ENCODE assay signal across 15 cellular contexts in the genomic region with DNA sequence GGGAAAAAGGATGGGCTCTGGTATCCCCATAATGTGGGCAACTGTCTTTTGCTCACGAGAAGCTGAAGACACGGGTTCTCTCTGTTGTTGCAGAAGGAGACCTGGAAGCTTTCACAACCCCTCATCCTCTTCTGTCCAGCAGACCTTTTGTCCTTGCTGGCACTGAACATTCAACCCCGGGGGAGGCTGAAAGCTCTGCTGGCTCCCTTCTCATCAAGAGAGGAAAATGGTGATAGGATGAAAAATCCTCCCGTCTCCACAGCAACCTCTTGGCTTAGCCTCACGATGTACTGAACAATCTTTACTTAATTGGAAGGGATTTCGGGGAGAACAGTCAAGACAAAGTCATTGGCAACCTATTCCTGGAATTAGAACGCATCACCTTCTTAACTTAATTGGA. TPM values are rescaled to one million over a fixed set of nuclear protein-coding genes. Genes with fewer than 3 reads are reported as not detected.
DNase-seq lines count a peak whose midpoint lies in the region; ATAC-seq, FAIRE-seq and TF ChIP-seq lines count a peak whose summit lies in the region.
"Had no signal": no experiment of that assay in that cellular context is flagged by ENCODE, and none has a peak within 500 bp of the region (broad histone marks: within the 10 kb centered on the region; RNA-seq: fewer than 3 reads in every experiment).

No MANE protein-coding gene starts in this region.

- no peak for DNase-seq in CD4-positive, alpha-beta T cell
- DNase-seq in breast epithelium (ENCODE audit: low spot score in 2 of 2) (no peak), left ventricle myocardium inferior (no peak), gastrocnemius medialis (peak in 1 of 2 donors; percentile 61), iPS-NIHi11 (ENCODE audit: low spot score) (no peak), Caco-2 (no peak), neural progenitor cell (ENCODE audit: low spot score) (no peak), small intestine (no peak)
- DNase-seq: activated naive CD4-positive, alpha-beta T cell treated with anti-CD3 and anti-CD28 coated beads for 36 hours; foreskin keratinocyte; islet precursor cell; naive thymus-derived CD8-positive, alpha-beta T cell had no signal

- H3K4me2 ChIP-seq in neural progenitor cell, result no peak overlapping the region

- no peak for FAIRE-seq in small intestine (lab: Jason Lieb, UNC)
- FAIRE-seq: colon, K562, urothelium cell line had no signal

- H3K27ac ChIP-seq in CD4-positive, alpha-beta T cell (ENCODE audit: low read depth, low read length), result no peak overlapping the region
- H3K27ac ChIP-seq in breast epithelium (peak overlapping the region; percentile 92 to 95), left ventricle myocardium inferior (replicated peaks) (peak overlapping the region; percentile 86), gastrocnemius medialis (peak overlapping the region in 3 of 4 donors; percentile 63 to 69 (median 69)), neural progenitor cell (no peak overlapping the region), small intestine (ENCODE audit: low read depth in 1 of 2, low read length in 1 of 2) (peak overlapping the region in 1 of 2 donors; percentile 35)
- H3K27ac ChIP-seq: foreskin keratinocyte had no signal

- H3K27me3 ChIP-seq in CD4-positive, alpha-beta T cell (ENCODE audit: control insufficient read depth, insufficient read depth, low read length), result no peaks in the 10 kb centered on the region
- H3K27me3 ChIP-seq in breast epithelium (no peaks in the 10 kb centered on the region), left ventricle myocardium inferior (ENCODE audit: low read depth) (no peaks in the 10 kb centered on the region), gastrocnemius medialis (peaks cover 0 to 8% (median 5%) of the 10 kb centered on the region in 3 donors), Caco-2 (replicated peaks; ENCODE audit: control insufficient read depth, insufficient read depth, low read length) (no peaks in the 10 kb centered on the region), neural progenitor cell (no peaks in the 10 kb centered on the region), small intestine (ENCODE audit: control insufficient read depth in 2 of 2, insufficient read depth in 2 of 2, low read length in 2 of 2) (no peaks in the 10 kb centered on the region)
- H3K27me3 ChIP-seq: foreskin keratinocyte had no signal

- POLR2A ChIA-PET in CD4-positive, alpha-beta T cell (lab: Charles Lee), result no interaction called here
- POLR2A ChIA-PET in Caco-2 (lab: Charles Lee), result no interaction called here

- H3K36me3 ChIP-seq in breast epithelium (no peaks in the 10 kb centered on the region), left ventricle myocardium inferior (peaks cover 6% of the 10 kb centered on the region), gastrocnemius medialis (no peaks in the 10 kb centered on the region), Caco-2 (ENCODE audit: control insufficient read depth, insufficient read depth, low read length) (no peaks in the 10 kb centered on the region), neural progenitor cell (no peaks in the 10 kb centered on the region), small intestine (ENCODE audit: control insufficient read depth in 2 of 2, insufficient read depth in 2 of 2, low read length in 2 of 2) (no peaks in the 10 kb centered on the region)

- no peak overlapping the region for H3K4me3 Mint-ChIP-seq in CD4-positive, alpha-beta T cell
- H3K4me3 Mint-ChIP-seq in Caco-2 (ENCODE audit: unreplicated experiment) (no peak overlapping the region), neural progenitor cell (no peak overlapping the region)
- H3K4me3 Mint-ChIP-seq: activated naive CD4-positive, alpha-beta T cell treated with anti-CD3 and anti-CD28 coated beads for 36 hours; naive thymus-derived CD8-positive, alpha-beta T cell had no signal

- peaks cover 43% of the 10 kb centered on the region for H3K4me1 Mint-ChIP-seq in CD4-positive, alpha-beta T cell (ENCODE audit: low read depth)
- H3K4me1 Mint-ChIP-seq in Caco-2 (ENCODE audit: low read depth, unreplicated experiment) (no peaks in the 10 kb centered on the region), neural progenitor cell (peaks cover 23% of the 10 kb centered on the region)

- CTCF ChIA-PET in CD4-positive, alpha-beta T cell (lab: Charles Lee), result no interaction called here
- CTCF ChIA-PET in Caco-2 (lab: Charles Lee), result no interaction called here

- H3K27ac Mint-ChIP-seq in CD4-positive, alpha-beta T cell, result peak overlapping the region; percentile 14
- no peak overlapping the region for H3K27ac Mint-ChIP-seq in Caco-2 (ENCODE audit: unreplicated experiment)
- H3K27ac Mint-ChIP-seq in neural progenitor cell, result no peak overlapping the region
- H3K27ac Mint-ChIP-seq: activated naive CD4-positive, alpha-beta T cell treated with anti-CD3 and anti-CD28 coated beads for 36 hours had no signal

- no peak overlapping the region for H2AFZ ChIP-seq in neural progenitor cell (replicated peaks)

- no peaks in the 10 kb centered on the region for H3K9me3 Mint-ChIP-seq in CD4-positive, alpha-beta T cell
- H3K9me3 Mint-ChIP-seq in Caco-2 (ENCODE audit: unreplicated experiment) (no peaks in the 10 kb centered on the region), neural progenitor cell (no peaks in the 10 kb centered on the region)
- H3K9me3 Mint-ChIP-seq: activated naive CD4-positive, alpha-beta T cell treated with anti-CD3 and anti-CD28 coated beads for 36 hours; naive thymus-derived CD8-positive, alpha-beta T cell had no signal

- no peak overlapping the region for H3K9ac ChIP-seq in neural progenitor cell

- H3K4me3 ChIP-seq in breast epithelium (no peak overlapping the region), left ventricle myocardium inferior (no peak overlapping the region), gastrocnemius medialis (no peak overlapping the region), Caco-2 (ENCODE audit: low read depth, low read length) (no peak overlapping the region), neural progenitor cell (no peak overlapping the region), small intestine (ENCODE audit: low read depth in 1 of 2, low read length in 2 of 2) (no peak overlapping the region)
- H3K4me3 ChIP-seq: K562 had no signal

- 74 to 95% (median 91%) methylated on average over 7 of the region's 7 CpGs for WGBS in small intestine, 3 donors

- H3K27me3 Mint-ChIP-seq in CD4-positive, alpha-beta T cell, result no peaks in the 10 kb centered on the region
- H3K27me3 Mint-ChIP-seq in Caco-2 (ENCODE audit: insufficient read depth, unreplicated experiment) (peaks cover 5% of the 10 kb centered on the region), neural progenitor cell (ENCODE audit: insufficient read depth, low read depth) (peaks cover 8% of the 10 kb centered on the region)
- H3K27me3 Mint-ChIP-seq: naive thymus-derived CD8-positive, alpha-beta T cell had no signal

- peaks cover 44% of the 10 kb centered on the region for H3K36me3 Mint-ChIP-seq in CD4-positive, alpha-beta T cell (ENCODE audit: low read depth)
- H3K36me3 Mint-ChIP-seq in Caco-2 (ENCODE audit: insufficient read depth, unreplicated experiment), result no peaks in the 10 kb centered on the region
- H3K36me3 Mint-ChIP-seq in neural progenitor cell, result peaks cover 7% of the 10 kb centered on the region

- peaks cover 24 to 27% of the 10 kb centered on the region in 2 donors for H3K4me1 ChIP-seq in breast epithelium
- H3K4me1 ChIP-seq in left ventricle myocardium inferior, result peaks cover 75% of the 10 kb centered on the region
- peaks cover 37 to 42% of the 10 kb centered on the region in 2 donors for H3K4me1 ChIP-seq in gastrocnemius medialis
- H3K4me1 ChIP-seq in Caco-2, result no peaks in the 10 kb centered on the region
- no peaks in the 10 kb centered on the region for H3K4me1 ChIP-seq in neural progenitor cell
- peaks cover 0 to 16% of the 10 kb centered on the region in 2 donors for H3K4me1 ChIP-seq in small intestine (ENCODE audit: control insufficient read depth in 2 of 2, insufficient read depth in 1 of 2, low read depth in 1 of 2, low read length in 1 of 2)

- in situ Hi-C loops in gastrocnemius medialis (cut with MboI; ENCODE audit: low sequenced_read_pairs in 4 of 4), result no loop called here

- intact Hi-C loops in CD4-positive, alpha-beta T cell (cut with DNase I, micrococcal nuclease), result no loop called here
- intact Hi-C loops in breast epithelium (cut with DNase I; ENCODE audit: low total_unique reads), result no loop called here
- intact Hi-C loops in left ventricle myocardium inferior (cut with micrococcal nuclease), result no loop called here
- intact Hi-C loops in gastrocnemius medialis (cut with DNase I; ENCODE audit: low total_unique reads), result loop anchor here (5.0 to 10.0 kb wide), 2 partner anchors 164 to 378 kb away; partner anchors contain the start of gene SNRPF
- intact Hi-C loops in Caco-2 (cut with micrococcal nuclease; ENCODE audit: unreplicated experiment), result no loop called here

- no peak for TF ChIP-seq POLR2A in breast epithelium (IDR thresholded peaks at IDR 0.05)
- TF ChIP-seq POLR2A in gastrocnemius medialis (IDR thresholded peaks at IDR 0.05), result no peak

- BruUV-seq in Caco-2 (replicated peaks; lab: Mats Ljungman, UMichigan), result no TSS peak

- TF ChIP-seq CTCF in CD4-positive, alpha-beta T cell (IDR thresholded peaks at IDR 0.05), result no peak
- TF ChIP-seq CTCF in breast epithelium (IDR thresholded peaks at IDR 0.05) (no peak), left ventricle myocardium inferior (IDR thresholded peaks at IDR 0.05; ENCODE audit: borderline replicate concordance) (no peak), gastrocnemius medialis (IDR thresholded peaks at IDR 0.05 in 4 of 5, conservative IDR thresholded peaks at IDR 0.05 in 1 of 5) (no peak), Caco-2 (IDR thresholded peaks at IDR 0.05; ENCODE audit: insufficient read depth in 1 of 2, low read depth in 1 of 2, low read length in 1 of 2, severe bottlenecking in 1 of 2, unreplicated experiment in 1 of 2) (no peak), neural progenitor cell (IDR thresholded peaks at IDR 0.05) (no peak)

- no peaks in the 10 kb centered on the region for H3K79me2 ChIP-seq in neural progenitor cell (ENCODE audit: low read depth)

- H3K9me3 ChIP-seq in CD4-positive, alpha-beta T cell (ENCODE audit: control insufficient read depth, low read length), result no peaks in the 10 kb centered on the region
- H3K9me3 ChIP-seq in breast epithelium (no peaks in the 10 kb centered on the region), left ventricle myocardium inferior (replicated peaks) (no peaks in the 10 kb centered on the region), gastrocnemius medialis (no peaks in the 10 kb centered on the region), Caco-2 (no peaks in the 10 kb centered on the region), neural progenitor cell (ENCODE audit: low read depth) (no peaks in the 10 kb centered on the region), small intestine (ENCODE audit: control insufficient read depth, low read depth) (no peaks in the 10 kb centered on the region)

- H4K20me1 ChIP-seq in neural progenitor cell (ENCODE audit: low read depth), result no peaks in the 10 kb centered on the region

- no peaks in the 10 kb centered on the region for H3F3A ChIP-seq in neural progenitor cell (ENCODE audit: low read depth)

- ATAC-seq in CD4-positive, alpha-beta T cell (ENCODE audit: poor library complexity), result no peak
- no peak for ATAC-seq in gastrocnemius medialis
- ATAC-seq: K562; naive thymus-derived CD8-positive, alpha-beta T cell had no signal

RNA-seq across cellular contexts. Expression of gene ELK3, which starts 39.0 kb away (rescaled TPM):
- total RNA-seq in CD4-positive, alpha-beta T cell, result 10 to 100 TPM; 26.8 to 31.5 TPM
- total RNA-seq in breast epithelium (10 to 100 TPM; 13.9 to 28.5 (median 16.5) TPM), left ventricle myocardium inferior (17.1 TPM), gastrocnemius medialis (1 to 10 TPM; 3.7 to 6.6 (median 4.9) TPM), Caco-2 (2022) (0.45 and 0.77 TPM in 2 replicates), neural progenitor cell (ENCODE audit: low replicate concordance) (4.8 and 5.0 TPM in 2 replicates)
- polyA plus RNA-seq in small intestine, result 10 to 100 TPM in 1 of 3 donors, 1 to 10 TPM in 1, under 1 TPM in 1; 0.67 to 15.9 (median 6.2) TPM

Comparison
In these comparisons a context has a peak if more than half of its experiments do, and no peak if none do; other contexts are left out.
1. H3K27ac ChIP-seq: peak in breast epithelium (2 of 2), left ventricle myocardium inferior (single experiment) and gastrocnemius medialis (3 of 4); none in CD4-positive, alpha-beta T cell (single experiment) and neural progenitor cell (single experiment).